ENCODE assay signal across 1 cellular context in genomic region chr4:53186714-53187358, GRCh38.
A peak's percentile ranks its signal among the peaks of the same experiment; 100 is the strongest.
TF ChIP-seq lines count a peak whose summit lies in the region.

No MANE protein-coding gene starts in this region.

TF ChIP-seq in K562, 482 proteins besides CTCF, POLR2A, EP300 and RAD21 (continued from another document):
- TF ChIP-seq CTCFL (IDR thresholded peaks at IDR 0.05; ENCODE audit: borderline replicate concordance, insufficient read depth, low read depth, low read length, poor library complexity, severe bottlenecking): no peak
- no peak for TF ChIP-seq RBM17 (IDR thresholded peaks at IDR 0.05; ENCODE audit: borderline replicate concordance, low read depth, low read length)
- no peak for TF ChIP-seq NRF1 (conservative IDR thresholded peaks at IDR 0.05 in 1 of 2, IDR thresholded peaks at IDR 0.05 in 1 of 2)
- TF ChIP-seq MIER1 (IDR thresholded peaks at IDR 0.05; ENCODE audit: low read depth): no peak
- TF ChIP-seq, protein P1, sequence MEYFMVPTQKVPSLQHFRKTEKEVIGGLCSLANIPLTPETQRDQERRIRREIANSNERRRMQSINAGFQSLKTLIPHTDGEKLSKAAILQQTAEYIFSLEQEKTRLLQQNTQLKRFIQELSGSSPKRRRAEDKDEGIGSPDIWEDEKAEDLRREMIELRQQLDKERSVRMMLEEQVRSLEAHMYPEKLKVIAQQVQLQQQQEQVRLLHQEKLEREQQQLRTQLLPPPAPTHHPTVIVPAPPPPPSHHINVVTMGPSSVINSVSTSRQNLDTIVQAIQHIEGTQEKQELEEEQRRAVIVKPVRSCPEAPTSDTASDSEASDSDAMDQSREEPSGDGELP (CRISPR knock-in tag; IDR thresholded peaks at IDR 0.05; ENCODE audit: borderline replicate concordance): no peak
- no peak for TF ChIP-seq YY1 (IDR thresholded peaks at IDR 0.05; ENCODE audit: borderline replicate concordance in 1 of 3, control insufficient read depth in 1 of 3, extremely low read depth in 1 of 3, insufficient read depth in 3 of 3, insufficient read length in 1 of 3, insufficient replicate concordance in 2 of 3, low read depth in 1 of 3, low read length in 2 of 3)
- no peak for TF ChIP-seq SMC3 (conservative IDR thresholded peaks at IDR 0.05; ENCODE audit: insufficient read depth, low read depth, low read length)
- TF ChIP-seq SP2 (IDR thresholded peaks at IDR 0.05; ENCODE audit: extremely low read depth, low read depth, low read length, poor library complexity, severe bottlenecking): no peak
- TF ChIP-seq ZNF175 (CRISPR knock-in tag; IDR thresholded peaks at IDR 0.05; ENCODE audit: low read depth): no peak
- TF ChIP-seq FOXM1 (IDR thresholded peaks at IDR 0.05; ENCODE audit: low read depth): peak; percentile 79
- no peak for TF ChIP-seq FOXM1 (CRISPR knock-in tag; IDR thresholded peaks at IDR 0.05; ENCODE audit: low read depth)
- peak; percentile 39; the same call in 1 of the 2 replicates for TF ChIP-seq ARID3A (IDR thresholded peaks at IDR 0.05; ENCODE audit: borderline replicate concordance, low read depth, low read length)
- no peak for TF ChIP-seq SNIP1 (IDR thresholded peaks at IDR 0.05; ENCODE audit: low read depth)
- TF ChIP-seq TAF9B (IDR thresholded peaks at IDR 0.05; ENCODE audit: partially characterized antibody): no peak
- no peak for TF ChIP-seq SPI1 (IDR thresholded peaks at IDR 0.05; ENCODE audit: borderline replicate concordance, low read depth, low read length)
- TF ChIP-seq DDX20 (tag; IDR thresholded peaks at IDR 0.05; ENCODE audit: low read depth): no peak
